Comparison of ENCODE assay signal across 16 cellular contexts in genomic region chrX:24920769-24921168, GRCh38.
DNase-seq lines count a peak whose midpoint lies in the region; ATAC-seq and FAIRE-seq lines count a peak whose summit lies in the region.
"Had no signal": no experiment of that assay in that cellular context is flagged by ENCODE, and none has a peak within 500 bp of the region (broad histone marks: within the 10 kb centered on the region; RNA-seq: fewer than 3 reads in every experiment).

No MANE protein-coding gene starts in this region.

- FAIRE-seq in GM19239 (lab: Jason Lieb, UNC): peak; percentile 40
- FAIRE-seq: K562 had no signal

- DNase-seq in GM19239 (ENCODE audit: insufficient read length, low spot score) (no peak), NCI-H345 treated with DMSO at 0.1 percent for 48 hours (lab: John Stamatoyannopoulos, UW; ENCODE audit: unreplicated experiment) (no peak), islet precursor cell (no peak), NCI-H1105 (lab: John Stamatoyannopoulos, UW) (no peak)
- no peak for DNase-seq in NK-92 treated with Interleukin-12 subunit alpha and Interleukin-12 subunit beta, amount 100 ng/mL, for 24 hours (lab: John Stamatoyannopoulos, UW)
- DNase-seq: activated CD4-positive, CD25-positive, alpha-beta regulatory T cell treated with anti-CD3 and anti-CD28 coated beads, Interleukin-2, amount 50 U/mL, for 72 hours; adrenal gland; cerebellar nuclear complex; foreskin fibroblast; left ventricle myocardium superior; NCI-H1092 treated with DMSO at 0.1 percent for 48 hours had no signal

- peak; percentile 76 for ATAC-seq in GM18502 (IDR thresholded peaks at IDR 0.05; ENCODE audit: poor library complexity, unreplicated experiment)
- peak; percentile 80 for ATAC-seq in HG02852 (IDR thresholded peaks at IDR 0.05; ENCODE audit: unreplicated experiment)
- peak; percentile 62 for ATAC-seq in HG03520 (IDR thresholded peaks at IDR 0.05; ENCODE audit: unreplicated experiment)
- ATAC-seq: HCT116, K562, left ventricle myocardium superior had no signal
